In the genomic region with DNA sequence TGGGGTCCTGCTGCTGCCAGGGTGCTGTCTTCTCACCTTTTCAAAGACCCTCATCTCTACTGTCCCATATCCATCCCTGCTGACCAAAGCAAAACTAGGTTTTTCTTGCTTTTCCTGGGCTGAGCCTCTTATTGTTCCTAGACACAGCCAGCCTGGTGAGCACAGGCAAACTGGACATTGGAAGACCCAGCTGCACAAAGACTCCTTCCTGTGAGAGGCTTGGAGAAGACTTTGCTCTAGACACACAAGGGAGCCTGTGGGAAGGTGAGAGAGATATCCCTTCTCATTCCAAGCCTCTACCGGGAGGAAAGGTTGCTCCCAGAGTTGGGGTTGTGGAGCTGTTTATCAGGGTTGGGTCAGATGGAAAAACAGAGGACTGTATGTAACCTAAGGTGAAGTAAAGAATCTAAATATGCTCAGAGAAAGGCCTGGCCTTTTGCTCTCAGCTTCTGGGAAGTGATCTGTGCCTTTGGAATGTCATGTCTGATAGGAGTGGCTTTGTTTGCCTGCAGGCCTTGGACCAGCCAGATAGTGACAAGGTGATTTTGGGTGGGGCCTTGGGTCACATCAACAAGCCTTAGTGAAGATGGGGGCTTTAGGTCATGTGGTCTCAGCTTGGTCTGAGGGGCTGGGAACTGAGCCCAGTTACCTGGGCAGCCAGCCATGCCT, we compare ENCODE assay signal across 11 cellular contexts.
DNase-seq lines count a peak whose midpoint lies in the region; ATAC-seq and TF ChIP-seq lines count a peak whose summit lies in the region.
"Had no signal": no experiment of that assay in that cellular context is flagged by ENCODE, and none has a peak within 500 bp of the region (broad histone marks: within the 10 kb centered on the region; RNA-seq: fewer than 3 reads in every experiment).

No MANE protein-coding gene starts in this region.

- no peaks in the 10 kb centered on the region for H3K9me3 ChIP-seq in Caco-2
- H3K9me3 ChIP-seq in CD4-positive, alpha-beta memory T cell (ENCODE audit: control insufficient read depth in 1 of 2, low read length in 2 of 2): no peaks in the 10 kb centered on the region
- H3K9me3 ChIP-seq in CD4-positive, alpha-beta T cell (ENCODE audit: control insufficient read depth, low read length): no peaks in the 10 kb centered on the region

- no peaks in the 10 kb centered on the region for H3K27me3 ChIP-seq in Caco-2 (replicated peaks; ENCODE audit: control insufficient read depth, insufficient read depth, low read length)
- H3K27me3 ChIP-seq in CD4-positive, alpha-beta memory T cell (ENCODE audit: insufficient read depth, low read length): no peaks in the 10 kb centered on the region
- H3K27me3 ChIP-seq in CD4-positive, alpha-beta T cell (ENCODE audit: control insufficient read depth, insufficient read depth, low read length): no peaks in the 10 kb centered on the region

- no peak for TF ChIP-seq CTCF in Caco-2 (IDR thresholded peaks at IDR 0.05; ENCODE audit: insufficient read depth in 1 of 2, low read depth in 1 of 2, low read length in 1 of 2, severe bottlenecking in 1 of 2, unreplicated experiment in 1 of 2)
- TF ChIP-seq CTCF in CD4-positive, alpha-beta T cell (IDR thresholded peaks at IDR 0.05): no peak

- H3K4me3 ChIP-seq in Caco-2 (ENCODE audit: low read depth, low read length): no peak overlapping the region
- H3K4me3 ChIP-seq in CD4-positive, alpha-beta memory T cell (ENCODE audit: low read length in 2 of 2): no peak overlapping the region

- TSS peak; percentile 97 for BruUV-seq in Caco-2 (replicated peaks; lab: Mats Ljungman, UMichigan)

- no peaks in the 10 kb centered on the region for H3K36me3 ChIP-seq in Caco-2 (ENCODE audit: control insufficient read depth, insufficient read depth, low read length)
- H3K36me3 ChIP-seq in CD4-positive, alpha-beta memory T cell (ENCODE audit: insufficient read depth, low read length): no peaks in the 10 kb centered on the region

- peaks cover 29% of the 10 kb centered on the region for H3K4me1 Mint-ChIP-seq in Caco-2 (ENCODE audit: low read depth, unreplicated experiment)
- peaks cover 24% of the 10 kb centered on the region for H3K4me1 Mint-ChIP-seq in dendritic cell treated with granulocyte-macrophage colony-stimulating factor and Interleukin-4, amounts not matched to agents 40 ng/mL and 50 ng/mL, for 4 days (ENCODE audit: low read depth)
- peaks cover 8 to 11% (median 9%) of the 10 kb centered on the region in 4 donors for H3K4me1 Mint-ChIP-seq in CD4-positive, alpha-beta memory T cell
- H3K4me1 Mint-ChIP-seq in CD4-positive, alpha-beta T cell (ENCODE audit: low read depth): peaks cover 16% of the 10 kb centered on the region

- H3K27ac Mint-ChIP-seq in Caco-2 (ENCODE audit: unreplicated experiment): peak overlapping the region; percentile 99
- peak overlapping the region; percentile 24 for H3K27ac Mint-ChIP-seq in dendritic cell treated with granulocyte-macrophage colony-stimulating factor and Interleukin-4, amounts not matched to agents 40 ng/mL and 50 ng/mL, for 4 days
- no peak overlapping the region for H3K27ac Mint-ChIP-seq in CD4-positive, alpha-beta memory T cell
- H3K27ac Mint-ChIP-seq in CD4-positive, alpha-beta T cell: no peak overlapping the region
- H3K27ac Mint-ChIP-seq: activated naive CD4-positive, alpha-beta T cell treated with anti-CD3 and anti-CD28 coated beads for 36 hours; IgD-negative memory B cell; WTC11 had no signal

- DNase-seq in Caco-2 (peak; percentile 72 to 85), NCI-H460 (ENCODE audit: extremely low read depth, low read depth) (peak; percentile 26), myocyte (ENCODE audit: low read depth) (peak; percentile 86), OCI-M2 (lab: John Stamatoyannopoulos, UW; ENCODE audit: unreplicated experiment) (no peak), left lobe of liver (ENCODE audit: low spot score) (no peak)
- DNase-seq in CD4-positive, alpha-beta memory T cell: no peak
- no peak for DNase-seq in CD4-positive, alpha-beta T cell
- DNase-seq: activated naive CD4-positive, alpha-beta T cell treated with anti-CD3 and anti-CD28 coated beads for 36 hours had no signal

- H3K36me3 Mint-ChIP-seq in Caco-2 (ENCODE audit: insufficient read depth, unreplicated experiment): no peaks in the 10 kb centered on the region
- H3K36me3 Mint-ChIP-seq in dendritic cell treated with granulocyte-macrophage colony-stimulating factor and Interleukin-4, amounts not matched to agents 40 ng/mL and 50 ng/mL, for 4 days (ENCODE audit: low read depth): no peaks in the 10 kb centered on the region
- no peaks in the 10 kb centered on the region for H3K36me3 Mint-ChIP-seq in CD4-positive, alpha-beta memory T cell
- H3K36me3 Mint-ChIP-seq in CD4-positive, alpha-beta T cell (ENCODE audit: low read depth): no peaks in the 10 kb centered on the region
- H3K36me3 Mint-ChIP-seq: IgD-negative memory B cell, WTC11 had no signal

- H3K27ac ChIP-seq in CD4-positive, alpha-beta memory T cell (ENCODE audit: low read depth, low read length): no peak overlapping the region
- no peak overlapping the region for H3K27ac ChIP-seq in CD4-positive, alpha-beta T cell (ENCODE audit: low read depth, low read length)

- H3K4me3 Mint-ChIP-seq in Caco-2 (ENCODE audit: unreplicated experiment): peak overlapping the region; percentile 25
- H3K4me3 Mint-ChIP-seq in dendritic cell treated with granulocyte-macrophage colony-stimulating factor and Interleukin-4, amounts not matched to agents 40 ng/mL and 50 ng/mL, for 4 days: no peak overlapping the region
- no peak overlapping the region for H3K4me3 Mint-ChIP-seq in CD4-positive, alpha-beta memory T cell
- no peak overlapping the region for H3K4me3 Mint-ChIP-seq in CD4-positive, alpha-beta T cell
- H3K4me3 Mint-ChIP-seq: activated naive CD4-positive, alpha-beta T cell treated with anti-CD3 and anti-CD28 coated beads for 36 hours; IgD-negative memory B cell; WTC11 had no signal

- H3K4me1 ChIP-seq in Caco-2: peaks cover 36% of the 10 kb centered on the region
- H3K4me1 ChIP-seq in CD4-positive, alpha-beta memory T cell (ENCODE audit: insufficient read depth, low read length): peaks cover 13% of the 10 kb centered on the region

- H3K9me3 Mint-ChIP-seq in Caco-2 (ENCODE audit: unreplicated experiment): peaks cover 13% of the 10 kb centered on the region
- H3K9me3 Mint-ChIP-seq in dendritic cell treated with granulocyte-macrophage colony-stimulating factor and Interleukin-4, amounts not matched to agents 40 ng/mL and 50 ng/mL, for 4 days: no peaks in the 10 kb centered on the region
- no peaks in the 10 kb centered on the region for H3K9me3 Mint-ChIP-seq in CD4-positive, alpha-beta memory T cell
- no peaks in the 10 kb centered on the region for H3K9me3 Mint-ChIP-seq in CD4-positive, alpha-beta T cell
- H3K9me3 Mint-ChIP-seq: WTC11 had no signal

- ATAC-seq in CD4-positive, alpha-beta T cell (ENCODE audit: poor library complexity): no peak
- ATAC-seq in left lobe of liver: no peak
- ATAC-seq: WTC11 had no signal

- POLR2A ChIA-PET in Caco-2 (lab: Charles Lee): interaction anchor here (0.7 kb wide), 1 partner anchor 259 kb away, joined by 3 read pairs; no protein-coding TSS in a partner anchor
- POLR2A ChIA-PET in CD4-positive, alpha-beta memory T cell (lab: Charles Lee; ENCODE audit: partially characterized antibody): no interaction called here
- POLR2A ChIA-PET in CD4-positive, alpha-beta T cell (lab: Charles Lee): no interaction called here

- no peaks in the 10 kb centered on the region for H3K27me3 Mint-ChIP-seq in Caco-2 (ENCODE audit: insufficient read depth, unreplicated experiment)
- H3K27me3 Mint-ChIP-seq in dendritic cell treated with granulocyte-macrophage colony-stimulating factor and Interleukin-4, amounts not matched to agents 40 ng/mL and 50 ng/mL, for 4 days: peaks cover 4% of the 10 kb centered on the region
- H3K27me3 Mint-ChIP-seq in CD4-positive, alpha-beta memory T cell: no peaks in the 10 kb centered on the region
- no peaks in the 10 kb centered on the region for H3K27me3 Mint-ChIP-seq in CD4-positive, alpha-beta T cell

- CTCF ChIA-PET in Caco-2 (lab: Charles Lee): no interaction called here
- CTCF ChIA-PET in CD4-positive, alpha-beta memory T cell (lab: Charles Lee; ENCODE audit: partially characterized antibody): no interaction called here
- CTCF ChIA-PET in CD4-positive, alpha-beta T cell (lab: Charles Lee): no interaction called here

- intact Hi-C loops in Caco-2 (cut with micrococcal nuclease; ENCODE audit: unreplicated experiment): loop anchor here (5.0 kb wide), 1 partner anchor 84 kb away; no protein-coding TSS in a partner anchor
- intact Hi-C loops in dendritic cell treated with granulocyte-macrophage colony-stimulating factor and Interleukin-4, amounts not matched to agents 40 ng/mL and 50 ng/mL, for 4 days (cut with micrococcal nuclease): loop anchor here (10.0 kb wide), 1 partner anchor 62 kb away; no protein-coding TSS in a partner anchor
- intact Hi-C loops in CD4-positive, alpha-beta memory T cell (cut with micrococcal nuclease): no loop called here
- intact Hi-C loops in CD4-positive, alpha-beta T cell (cut with DNase I, micrococcal nuclease): no loop called here

Comparison
In these comparisons a context has a peak if more than half of its experiments do, and no peak if none do; other contexts are left out.
1. DNase-seq: peak in Caco-2 (2 of 2), NCI-H460 (single experiment) and myocyte (single experiment); none in OCI-M2 (single experiment), CD4-positive, alpha-beta memory T cell (0 of 5), CD4-positive, alpha-beta T cell (0 of 10) and left lobe of liver (single experiment).
2. H3K27ac Mint-ChIP-seq: peak in Caco-2 (single experiment) and dendritic cell treated with granulocyte-macrophage colony-stimulating factor and Interleukin-4, amounts not matched to agents 40 ng/mL and 50 ng/mL, for 4 days (single experiment); none in CD4-positive, alpha-beta memory T cell (0 of 7) and CD4-positive, alpha-beta T cell (single experiment).
3. intact Hi-C loops: an anchor here in Caco-2 (5.0 kb wide) and dendritic cell treated with granulocyte-macrophage colony-stimulating factor and Interleukin-4, amounts not matched to agents 40 ng/mL and 50 ng/mL, for 4 days (10.0 kb wide); none called in CD4-positive, alpha-beta memory T cell and CD4-positive, alpha-beta T cell.